In genomic region chr12:1357711-1358110, GRCh38 we compare ENCODE assay signal across 34 cellular contexts.
"Had no signal": no experiment of that assay in that cellular context is flagged by ENCODE, and none has a peak within 500 bp of the region (broad histone marks: within the 10 kb centered on the region; RNA-seq: fewer than 3 reads in every experiment).

No MANE protein-coding gene starts in this region.

- H3K4me3 ChIP-seq: Peyer's patch had no signal

- H3K4me1 ChIP-seq: Peyer's patch had no signal

- DNase-seq: activated CD4-positive, alpha-beta memory T cell treated with anti-CD3 and anti-CD28 coated beads, Interleukin-2, amount 10 ng/mL, durations not matched to agents 7 days and 5 days; activated CD4-positive, alpha-beta T cell treated with anti-CD3 and anti-CD28 coated beads for 1 hour; activated CD4-positive, alpha-beta T cell treated with anti-CD3 and anti-CD28 coated beads for 48 hours; activated CD4-positive, CD25-positive, alpha-beta regulatory T cell; activated CD8-positive, alpha-beta memory T cell treated with anti-CD3 and anti-CD28 coated beads for 24 hours; activated CD8-positive, alpha-beta memory T cell treated with anti-CD3 and anti-CD28 coated beads, Interleukin-2, amount 10 ng/mL, durations not matched to agents 7 days and 5 days; activated CD8-positive, alpha-beta memory T cell treated with anti-CD3 and anti-CD28 coated beads, Interleukin-2, amount 50 U/mL, for 48 hours; activated effector memory CD4-positive, alpha-beta T cell treated with Interleukin-2 at 50 U/mL for 16 hours; activated naive CD4-positive, alpha-beta T cell treated with anti-CD3 and anti-CD28 coated beads, Interleukin-2, amount 10 ng/mL, durations not matched to agents 7 days and 5 days; activated naive CD8-positive, alpha-beta T cell treated with anti-CD3 and anti-CD28 coated beads, Interleukin-2, amount 50 U/mL, for 24 hours; activated T-cell treated with anti-CD3 and anti-CD28 coated beads, Interleukin-2, amount 50 U/mL, for 48 hours; amniotic stem cell; aorta; Karpas-422; NCI-H1105; NCI-H1417 treated with DMSO at 0.1 percent for 48 hours; NCI-H187 treated with DMSO at 0.1 percent for 48 hours; NCI-H2081; NCI-H2171 treated with DMSO at 0.1 percent for 48 hours; NCI-H2227 treated with DMSO at 0.1 percent for 48 hours; NCI-H446; NCI-H510A treated with DMSO at 0.1 percent for 48 hours; NCI-H526 treated with DMSO at 0.1 percent for 48 hours; NCI-H774; PC-3; Peyer's patch; RPMI8226; SHP77 treated with DMSO at 0.1 percent for 48 hours; SW 1271; T-helper 1 cell; T-helper 2 cell; T-helper 9 cell had no signal

- H3K9me3 ChIP-seq: Peyer's patch had no signal

- H3K27ac Mint-ChIP-seq: activated CD4-positive, alpha-beta memory T cell treated with anti-CD3 and anti-CD28 coated beads, Interleukin-2, amount 10 ng/mL, durations not matched to agents 7 days and 5 days; activated CD8-positive, alpha-beta memory T cell treated with anti-CD3 and anti-CD28 coated beads, Interleukin-2, amount 10 ng/mL, durations not matched to agents 7 days and 5 days; activated naive CD4-positive, alpha-beta T cell treated with anti-CD3 and anti-CD28 coated beads, Interleukin-2, amount 10 ng/mL, durations not matched to agents 7 days and 5 days; activated naive CD8-positive, alpha-beta T cell; activated naive CD8-positive, alpha-beta T cell treated with anti-CD3 and anti-CD28 coated beads, Interleukin-2, amount 50 U/mL, for 24 hours had no signal

- H3K27me3 Mint-ChIP-seq: activated CD4-positive, alpha-beta memory T cell treated with anti-CD3 and anti-CD28 coated beads, Interleukin-2, amount 10 ng/mL, durations not matched to agents 7 days and 5 days; activated CD8-positive, alpha-beta memory T cell treated with anti-CD3 and anti-CD28 coated beads, Interleukin-2, amount 10 ng/mL, durations not matched to agents 7 days and 5 days; activated naive CD4-positive, alpha-beta T cell treated with anti-CD3 and anti-CD28 coated beads, Interleukin-2, amount 10 ng/mL, durations not matched to agents 7 days and 5 days; activated naive CD8-positive, alpha-beta T cell; activated naive CD8-positive, alpha-beta T cell treated with anti-CD3 and anti-CD28 coated beads, Interleukin-2, amount 50 U/mL, for 24 hours had no signal

- H3K9me3 Mint-ChIP-seq: activated CD4-positive, alpha-beta memory T cell treated with anti-CD3 and anti-CD28 coated beads, Interleukin-2, amount 10 ng/mL, durations not matched to agents 7 days and 5 days; activated naive CD4-positive, alpha-beta T cell treated with anti-CD3 and anti-CD28 coated beads, Interleukin-2, amount 10 ng/mL, durations not matched to agents 7 days and 5 days; activated naive CD8-positive, alpha-beta T cell treated with anti-CD3 and anti-CD28 coated beads, Interleukin-2, amount 50 U/mL, for 24 hours had no signal

- H3K27me3 ChIP-seq: Peyer's patch had no signal

- H3K27ac ChIP-seq: Peyer's patch, VCaP had no signal

- H3K36me3 Mint-ChIP-seq: activated CD8-positive, alpha-beta memory T cell treated with anti-CD3 and anti-CD28 coated beads, Interleukin-2, amount 10 ng/mL, durations not matched to agents 7 days and 5 days; activated naive CD4-positive, alpha-beta T cell treated with anti-CD3 and anti-CD28 coated beads, Interleukin-2, amount 10 ng/mL, durations not matched to agents 7 days and 5 days had no signal

- H3K36me3 ChIP-seq: Peyer's patch had no signal

- H3K4me3 Mint-ChIP-seq: activated CD4-positive, alpha-beta memory T cell treated with anti-CD3 and anti-CD28 coated beads, Interleukin-2, amount 10 ng/mL, durations not matched to agents 7 days and 5 days; activated CD8-positive, alpha-beta memory T cell treated with anti-CD3 and anti-CD28 coated beads, Interleukin-2, amount 10 ng/mL, durations not matched to agents 7 days and 5 days; activated naive CD4-positive, alpha-beta T cell treated with anti-CD3 and anti-CD28 coated beads, Interleukin-2, amount 10 ng/mL, durations not matched to agents 7 days and 5 days; activated naive CD8-positive, alpha-beta T cell; activated naive CD8-positive, alpha-beta T cell treated with anti-CD3 and anti-CD28 coated beads, Interleukin-2, amount 50 U/mL, for 24 hours had no signal

- H3K4me1 Mint-ChIP-seq: activated CD4-positive, alpha-beta memory T cell treated with anti-CD3 and anti-CD28 coated beads, Interleukin-2, amount 10 ng/mL, durations not matched to agents 7 days and 5 days; activated CD8-positive, alpha-beta memory T cell treated with anti-CD3 and anti-CD28 coated beads, Interleukin-2, amount 10 ng/mL, durations not matched to agents 7 days and 5 days; activated naive CD4-positive, alpha-beta T cell treated with anti-CD3 and anti-CD28 coated beads, Interleukin-2, amount 10 ng/mL, durations not matched to agents 7 days and 5 days; activated naive CD8-positive, alpha-beta T cell treated with anti-CD3 and anti-CD28 coated beads, Interleukin-2, amount 50 U/mL, for 24 hours had no signal
